9 cellular contexts compared by ENCODE assay signal in genomic region chr2:11752906-11753305, GRCh38. TPM values are rescaled to one million over a fixed set of nuclear protein-coding genes. Genes with fewer than 3 reads are reported as not detected.
DNase-seq lines count a peak whose midpoint lies in the region; ATAC-seq and TF ChIP-seq lines count a peak whose summit lies in the region.
"Had no signal": no experiment of that assay in that cellular context is flagged by ENCODE, and none has a peak within 500 bp of the region (broad histone marks: within the 10 kb centered on the region; RNA-seq: fewer than 3 reads in every experiment).

No MANE protein-coding gene starts in this region.

- no peak overlapping the region for H2AFZ ChIP-seq in hepatocyte
- H2AFZ ChIP-seq: parathyroid adenoma had no signal

- H3K27ac ChIP-seq in cardiac muscle cell: peak overlapping the region; percentile 22
- peak overlapping the region; percentile 51 for H3K27ac ChIP-seq in RWPE2 (ENCODE audit: poor library complexity, severe bottlenecking)
- H3K27ac ChIP-seq in hepatocyte: peak overlapping the region; percentile 48
- no peak overlapping the region for H3K27ac ChIP-seq in right lobe of liver
- H3K27ac ChIP-seq: parathyroid adenoma had no signal

- TF ChIP-seq POLR2A in right lobe of liver (IDR thresholded peaks at IDR 0.05): no peak

- intact Hi-C loops in Right ventricle myocardium superior (cut with DNase I) (no loop called here), right lobe of liver (cut with DNase I) (no loop called here)

- H3K9me3 ChIP-seq in cardiac muscle cell (ENCODE audit: low read depth): no peaks in the 10 kb centered on the region
- H3K9me3 ChIP-seq in RWPE2 (ENCODE audit: severe bottlenecking): no peaks in the 10 kb centered on the region
- no peaks in the 10 kb centered on the region for H3K9me3 ChIP-seq in hepatocyte (ENCODE audit: low read depth)
- H3K9me3 ChIP-seq in right lobe of liver: no peaks in the 10 kb centered on the region

- ATAC-seq in Right ventricle myocardium superior (ENCODE audit: poor library complexity) (no peak), RWPE2 (ENCODE audit: low read depth) (no peak), right lobe of liver (no peak), HG02970 (IDR thresholded peaks at IDR 0.05; ENCODE audit: low FRiP score, unreplicated experiment) (no peak)

- H3K27ac Mint-ChIP-seq in type B pancreatic cell: no peak overlapping the region

- H3K27me3 ChIP-seq in cardiac muscle cell: no peaks in the 10 kb centered on the region
- no peaks in the 10 kb centered on the region for H3K27me3 ChIP-seq in RWPE2 (ENCODE audit: insufficient read depth, poor library complexity, severe bottlenecking)
- no peaks in the 10 kb centered on the region for H3K27me3 ChIP-seq in hepatocyte
- no peaks in the 10 kb centered on the region for H3K27me3 ChIP-seq in right lobe of liver

- peaks cover 7% of the 10 kb centered on the region for H3K27me3 Mint-ChIP-seq in type B pancreatic cell

- peaks cover 3% of the 10 kb centered on the region for H3K36me3 Mint-ChIP-seq in type B pancreatic cell

- peak in 1 of 2 donors; percentile 37 for DNase-seq in cardiac muscle cell (ENCODE audit: low read depth in 1 of 2, low spot score in 1 of 2)
- DNase-seq in Right ventricle myocardium superior: no peak
- DNase-seq in RWPE2 (ENCODE audit: low spot score): no peak
- DNase-seq in hepatocyte (ENCODE audit: low spot score): no peak
- DNase-seq in type B pancreatic cell (ENCODE audit: extremely low spot score, unreplicated experiment): no peak
- DNase-seq in right lobe of liver: no peak
- no peak for DNase-seq in GM13977 (ENCODE audit: low spot score)

- no peak for TF ChIP-seq CTCF in cardiac muscle cell (IDR thresholded peaks at IDR 0.05; ENCODE audit: low read depth, low read length)
- TF ChIP-seq CTCF in RWPE2 (IDR thresholded peaks at IDR 0.05; ENCODE audit: poor library complexity, severe bottlenecking): no peak
- TF ChIP-seq CTCF in hepatocyte (IDR thresholded peaks at IDR 0.05; ENCODE audit: poor library complexity): no peak
- TF ChIP-seq CTCF in type B pancreatic cell (conservative IDR thresholded peaks at IDR 0.05): no peak
- no peak for TF ChIP-seq CTCF in right lobe of liver (IDR thresholded peaks at IDR 0.05)
- TF ChIP-seq CTCF in GM13977 (IDR thresholded peaks at IDR 0.05; ENCODE audit: extremely low read depth, insufficient read depth, missing control alignments): no peak

- H3K79me2 ChIP-seq in hepatocyte: peaks cover 94% of the 10 kb centered on the region

- H3K4me2 ChIP-seq in hepatocyte: no peak overlapping the region

- peaks cover 54% of the 10 kb centered on the region for H3K4me1 ChIP-seq in cardiac muscle cell (ENCODE audit: low read depth)
- peaks cover 32% of the 10 kb centered on the region for H3K4me1 ChIP-seq in RWPE2 (ENCODE audit: insufficient read depth, poor library complexity, severe bottlenecking)
- H3K4me1 ChIP-seq in hepatocyte (ENCODE audit: insufficient read depth): peaks cover 17% of the 10 kb centered on the region
- peaks cover 0 to 28% (median 11%) of the 10 kb centered on the region in 4 donors for H3K4me1 ChIP-seq in right lobe of liver

- WGBS in hepatocyte (ENCODE audit: low lambda C conversion rate, missing lambda C conversion rate): 71% methylated on average over 7 of the region's 8 CpGs
- 53% methylated on average over 5 of the region's 8 CpGs for WGBS in right lobe of liver (ENCODE audit: insufficient coverage, low coverage, low lambda C conversion rate, missing lambda C conversion rate)

- H3K4me3 ChIP-seq in cardiac muscle cell (no peak overlapping the region), RWPE2 (ENCODE audit: severe bottlenecking) (no peak overlapping the region), hepatocyte (no peak overlapping the region), right lobe of liver (no peak overlapping the region)

- H3K36me3 ChIP-seq in cardiac muscle cell: no peaks in the 10 kb centered on the region
- peaks cover 15% of the 10 kb centered on the region for H3K36me3 ChIP-seq in RWPE2 (ENCODE audit: low read depth)
- no peaks in the 10 kb centered on the region for H3K36me3 ChIP-seq in hepatocyte (replicated peaks; ENCODE audit: insufficient read depth, low read depth)
- no peaks in the 10 kb centered on the region for H3K36me3 ChIP-seq in right lobe of liver

- in situ Hi-C loops in GM13977 (cut with MboI; ENCODE audit: low pct_unique_long_range_greater_than_20kb, low sequenced_read_pairs, unreplicated experiment): no loop called here

- no peaks in the 10 kb centered on the region for H3K9me3 Mint-ChIP-seq in type B pancreatic cell

- H4K20me1 ChIP-seq in hepatocyte (ENCODE audit: insufficient read depth, poor library complexity, severe bottlenecking): peaks cover 74% of the 10 kb centered on the region

- H3K4me3 Mint-ChIP-seq in type B pancreatic cell: peak overlapping the region; percentile 28

- no peaks in the 10 kb centered on the region for H3K9me2 ChIP-seq in hepatocyte (replicated peaks; ENCODE audit: insufficient read depth)

- peaks cover 47% of the 10 kb centered on the region for H3K4me1 Mint-ChIP-seq in type B pancreatic cell (ENCODE audit: unreplicated experiment)

RNA-seq across cellular contexts. Expression of gene LPIN1, which starts 6.5 kb away (rescaled TPM):
- total RNA-seq in cardiac muscle cell (45.6 and 58.3 TPM in 2 replicates), Right ventricle myocardium superior (62.4 TPM), hepatocyte (35.3 and 42.6 TPM in 2 replicates), type B pancreatic cell (ENCODE audit: low replicate concordance) (20.1 and 26.8 TPM in 2 replicates), right lobe of liver (10 to 100 TPM; 17.3 to 58.7 (median 29.1) TPM)
- polyA plus RNA-seq in cardiac muscle cell (47.0 and 56.6 TPM in 2 replicates), hepatocyte (34.5 and 45.8 TPM in 2 replicates)

Comparison
In these comparisons a context has a peak if more than half of its experiments do, and no peak if none do; other contexts are left out.
1. H3K27ac ChIP-seq: peak in cardiac muscle cell (single experiment), RWPE2 (single experiment) and hepatocyte (single experiment); none in right lobe of liver (0 of 3).